ENCODE assay signal across 8 cellular contexts in genomic region chr12:65278576-65279386, GRCh38. TPM values are rescaled to one million over a fixed set of nuclear protein-coding genes. Genes with fewer than 3 reads are reported as not detected.
A peak's percentile ranks its signal among the peaks of the same experiment; 100 is the strongest.
DNase-seq lines count a peak whose midpoint lies in the region; ATAC-seq and TF ChIP-seq lines count a peak whose summit lies in the region.

Gene MSRB3 (plus strand): TSS chr12:65278683. CDS start chr12:65308580, 29,897 bp downstream.

- peak within 1 kb of the TSS in 3 of 4 donors; percentile 58 to 71 (median 62) for H3K4me3 Mint-ChIP-seq in CD4-positive, CD25-positive, alpha-beta regulatory T cell
- H3K4me3 Mint-ChIP-seq in mesothelial cell of epicardium, result peak within 1 kb of the TSS; percentile 70

- peak in 2 of 3 donors; percentile 4 to 23 for DNase-seq in CD4-positive, CD25-positive, alpha-beta regulatory T cell
- peak; percentile 72 for DNase-seq in HK-2 (ENCODE audit: unreplicated experiment)
- peak; percentile 15 to 23 for DNase-seq in activated CD4-positive, alpha-beta T cell treated with anti-CD3 and anti-CD28 coated beads, Interleukin-2, amount 50 U/mL, for 48 hours
- DNase-seq in erythroblast (lab: John Stamatoyannopoulos, UW), result peak; percentile 25 to 33
- peak; percentile 57 to 73 for DNase-seq in mesothelial cell of epicardium (ENCODE audit: low spot score in 2 of 2, unreplicated experiment in 2 of 2)
- DNase-seq in thyroid gland, result peak; percentile 61 to 75

- ATAC-seq in CD4-positive, CD25-positive, alpha-beta regulatory T cell (ENCODE audit: low read depth in 2 of 2), result peak; percentile 36 to 49
- ATAC-seq in GM19328 (IDR thresholded peaks at IDR 0.05; ENCODE audit: unreplicated experiment), result peak; percentile 53
- no peak for ATAC-seq in HG03439 (IDR thresholded peaks at IDR 0.05; ENCODE audit: unreplicated experiment)

- no peaks in the 10 kb centered on the region for H3K36me3 ChIP-seq in CD4-positive, CD25-positive, alpha-beta regulatory T cell (ENCODE audit: control insufficient read depth, insufficient read depth, low read length)
- no peaks in the 10 kb centered on the region for H3K36me3 ChIP-seq in thyroid gland

- peaks cover 9% of the 10 kb centered on the region for H3K4me1 ChIP-seq in CD4-positive, CD25-positive, alpha-beta regulatory T cell (ENCODE audit: control insufficient read depth, insufficient read depth, low read length, poor library complexity, severe bottlenecking)
- peaks cover 0 to 6% of the 10 kb centered on the region in 2 donors for H3K4me1 ChIP-seq in thyroid gland

- no peak within 1 kb of the TSS for H3K27ac ChIP-seq in CD4-positive, CD25-positive, alpha-beta regulatory T cell (ENCODE audit: insufficient read depth, low read length, poor library complexity, severe bottlenecking)
- peak within 1 kb of the TSS; percentile 62 to 82 (median 75) for H3K27ac ChIP-seq in thyroid gland

- no peaks in the 10 kb centered on the region for H3K36me3 Mint-ChIP-seq in CD4-positive, CD25-positive, alpha-beta regulatory T cell
- no peaks in the 10 kb centered on the region for H3K36me3 Mint-ChIP-seq in mesothelial cell of epicardium

- H3K4me1 Mint-ChIP-seq in CD4-positive, CD25-positive, alpha-beta regulatory T cell, result peaks cover 0 to 10% (median 4%) of the 10 kb centered on the region in 4 donors
- H3K4me1 Mint-ChIP-seq in mesothelial cell of epicardium, result peaks cover 16% of the 10 kb centered on the region

- peak within 1 kb of the TSS; percentile 37 for H3K4me3 ChIP-seq in CD4-positive, CD25-positive, alpha-beta regulatory T cell (ENCODE audit: low read depth, low read length)
- H3K4me3 ChIP-seq in thyroid gland (replicated peaks in 1 of 3), result peak within 1 kb of the TSS; percentile 64 to 72 (median 67)

- peaks cover 36% of the 10 kb centered on the region for H3K27me3 ChIP-seq in CD4-positive, CD25-positive, alpha-beta regulatory T cell (ENCODE audit: control insufficient read depth, insufficient read depth, low read length)
- no peaks in the 10 kb centered on the region for H3K27me3 ChIP-seq in thyroid gland

- no peak within 1 kb of the TSS for H3K27ac Mint-ChIP-seq in CD4-positive, CD25-positive, alpha-beta regulatory T cell
- H3K27ac Mint-ChIP-seq in mesothelial cell of epicardium, result peak within 1 kb of the TSS; percentile 13

- intact Hi-C loops in thyroid gland (cut with DNase I), result no loop called here

- TF ChIP-seq CTCF in mesothelial cell of epicardium (IDR thresholded peaks at IDR 0.05; ENCODE audit: unreplicated experiment) (no peak), thyroid gland (IDR thresholded peaks at IDR 0.05) (no peak)

- H3K9me3 Mint-ChIP-seq in CD4-positive, CD25-positive, alpha-beta regulatory T cell, result peaks cover 0 to 6% (median 0%) of the 10 kb centered on the region in 7 donors
- no peaks in the 10 kb centered on the region for H3K9me3 Mint-ChIP-seq in mesothelial cell of epicardium

- TF ChIP-seq POLR2A in erythroblast (IDR thresholded peaks at IDR 0.05; ENCODE audit: low read length) (no peak), thyroid gland (IDR thresholded peaks at IDR 0.05) (peak in 1 of 2 donors; percentile 5)

- WGBS in thyroid gland, 2 donors, result 1% methylated on average over 43 to 58 of the region's 88 CpGs

- H3K27me3 Mint-ChIP-seq in CD4-positive, CD25-positive, alpha-beta regulatory T cell, result peaks cover 63% of the 10 kb centered on the region
- no peaks in the 10 kb centered on the region for H3K27me3 Mint-ChIP-seq in mesothelial cell of epicardium (ENCODE audit: low read depth)

- H3K9me3 ChIP-seq in CD4-positive, CD25-positive, alpha-beta regulatory T cell (ENCODE audit: control insufficient read depth in 2 of 2, low read length in 2 of 2), result no peaks in the 10 kb centered on the region
- H3K9me3 ChIP-seq in thyroid gland, result no peaks in the 10 kb centered on the region

RNA-seq across cellular contexts. Expression of gene MSRB3, which starts in this region (rescaled TPM):
- 1.8 TPM for total RNA-seq in CD4-positive, CD25-positive, alpha-beta regulatory T cell
- not detected for polyA plus RNA-seq in CD4-positive, CD25-positive, alpha-beta regulatory T cell
- total RNA-seq in mesothelial cell of epicardium, result 19.9 to 20.4 TPM (median 19.9 TPM) in 3 replicates
- total RNA-seq in thyroid gland, result 10 to 100 TPM; 12.0 to 29.2 (median 18.5) TPM

Comparison
In these comparisons a context has a peak if more than half of its experiments do, and no peak if none do; other contexts are left out.
1. DNase-seq: peak in every context shown above with its lines; median percentile 72 in HK-2; 68 in thyroid gland; 65 in mesothelial cell of epicardium; 29 in erythroblast; 19 in activated CD4-positive, alpha-beta T cell treated with anti-CD3 and anti-CD28 coated beads, Interleukin-2, amount 50 U/mL, for 48 hours; 14 in CD4-positive, CD25-positive, alpha-beta regulatory T cell.